Comparison of ENCODE assay signal across 28 cellular contexts in the genomic region with DNA sequence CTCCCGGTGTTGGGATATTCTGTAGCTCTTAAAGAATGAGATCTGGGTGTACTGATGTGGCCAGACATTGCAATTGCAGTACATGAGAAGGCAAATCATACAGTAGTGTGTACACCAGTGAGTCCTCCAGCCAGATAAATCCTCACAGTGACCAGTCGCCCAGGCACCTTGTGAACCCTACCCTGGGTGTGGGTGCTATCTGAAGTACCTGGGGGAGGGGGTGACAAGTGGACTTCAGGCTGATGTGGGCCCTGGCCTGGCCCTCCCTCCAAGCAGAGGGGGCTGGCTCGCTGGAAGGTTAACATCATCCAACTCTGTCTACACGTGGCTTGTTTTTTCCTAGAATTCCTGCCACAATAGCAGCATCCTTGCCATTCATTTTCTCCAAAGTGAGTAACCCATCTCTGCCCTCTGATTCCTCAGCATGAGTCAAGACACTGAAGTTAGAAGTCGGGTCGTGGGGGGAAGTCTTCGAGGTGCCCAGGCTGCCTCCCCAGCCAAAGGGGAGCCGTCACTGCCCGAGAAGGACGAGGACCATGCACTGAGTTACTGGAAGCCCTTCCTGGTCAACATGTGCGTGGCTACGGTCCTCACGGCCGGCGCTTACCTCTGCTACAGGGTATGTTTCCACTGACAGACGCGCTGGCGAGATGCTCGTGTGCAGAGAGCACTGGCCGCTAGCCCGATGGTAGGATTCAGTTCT.
DNase-seq lines count a peak whose midpoint lies in the region; ATAC-seq and TF ChIP-seq lines count a peak whose summit lies in the region.
"Had no signal": no experiment of that assay in that cellular context is flagged by ENCODE, and none has a peak within 500 bp of the region (broad histone marks: within the 10 kb centered on the region; RNA-seq: fewer than 3 reads in every experiment).

No MANE protein-coding gene starts in this region.

- TF ChIP-seq CTCF in activated B cell treated with CpG ODN at 0.5 μM for 24 hours (IDR thresholded peaks at IDR 0.05) (no peak), neural crest cell (conservative IDR thresholded peaks at IDR 0.05) (no peak), vagina (IDR thresholded peaks at IDR 0.05) (no peak)

- peak overlapping the region; percentile 44 to 63 for H3K27ac Mint-ChIP-seq in activated naive CD4-positive, alpha-beta T cell treated with anti-CD3 and anti-CD28 coated beads, Interleukin-2, amount 50 U/mL, for 72 hours
- H3K27ac Mint-ChIP-seq in activated naive CD4-positive, alpha-beta T cell treated with anti-CD3 and anti-CD28 coated beads, Interleukin-2, amount 10 ng/mL, durations not matched to agents 7 days and 5 days: no peak overlapping the region
- H3K27ac Mint-ChIP-seq in activated B cell treated with CpG ODN at 0.5 μM for 24 hours: peak overlapping the region; percentile 53
- peak overlapping the region; percentile 81 for H3K27ac Mint-ChIP-seq in neural crest cell (ENCODE audit: unreplicated experiment)
- H3K27ac Mint-ChIP-seq: activated naive CD8-positive, alpha-beta T cell; nephron; WTC11 had no signal

- ATAC-seq in activated naive CD4-positive, alpha-beta T cell treated with anti-CD3 and anti-CD28 coated beads, Interleukin-2, amount 50 U/mL, for 72 hours: no peak
- ATAC-seq in activated B cell treated with CpG ODN at 0.5 μM for 24 hours (ENCODE audit: low read depth) (no peak), HG02840 (IDR thresholded peaks at IDR 0.05; ENCODE audit: low FRiP score, unreplicated experiment) (no peak)
- ATAC-seq: left cardiac atrium had no signal

- no peak for DNase-seq in activated naive CD4-positive, alpha-beta T cell treated with anti-CD3 and anti-CD28 coated beads, Interleukin-2, amount 50 U/mL, for 72 hours (ENCODE audit: low spot score in 2 of 2)
- DNase-seq in activated naive CD4-positive, alpha-beta T cell treated with anti-CD3 and anti-CD28 coated beads, Interleukin-2, amount 10 ng/mL, durations not matched to agents 7 days and 5 days: no peak
- DNase-seq in activated B cell treated with CpG ODN at 0.5 μM for 24 hours (no peak), neural crest cell (ENCODE audit: low read depth, low spot score) (no peak), vagina (ENCODE audit: extremely low spot score in 2 of 2) (no peak), COLO829 (ENCODE audit: low spot score) (no peak), cardiac septum (ENCODE audit: low spot score) (no peak)
- DNase-seq: activated CD4-positive, alpha-beta T cell treated with anti-CD3 and anti-CD28 coated beads, Interleukin-2, amount 50 U/mL, for 1 hour; activated CD8-positive, alpha-beta memory T cell treated with anti-CD3 and anti-CD28 coated beads, Interleukin-2, amount 50 U/mL, for 4 hours; anterior cingulate cortex; CD4-positive, alpha-beta memory T cell; effector CD8-positive, alpha-beta T cell; immature natural killer cell; NCI-H1092; NCI-H1694; SIG-M5; stimulated activated CD4-positive, alpha-beta T cell treated with anti-CD3 and anti-CD28 coated beads, Interleukin-2, amount 100 ng/mL, for 24 hours; stomach; SW 1271 had no signal

- H3K4me3 ChIP-seq in vagina: no peak overlapping the region
- H3K4me3 ChIP-seq: coronary artery, smooth muscle cell, stomach had no signal

- peaks cover 4 to 74% of the 10 kb centered on the region in 2 donors for H3K36me3 ChIP-seq in vagina

- H3K4me1 Mint-ChIP-seq in activated naive CD4-positive, alpha-beta T cell treated with anti-CD3 and anti-CD28 coated beads, Interleukin-2, amount 10 ng/mL, durations not matched to agents 7 days and 5 days: peaks cover under 1% of the 10 kb centered on the region
- H3K4me1 Mint-ChIP-seq in activated B cell treated with CpG ODN at 0.5 μM for 24 hours: peaks cover 49% of the 10 kb centered on the region
- H3K4me1 Mint-ChIP-seq in neural crest cell: no peaks in the 10 kb centered on the region
- H3K4me1 Mint-ChIP-seq: nephron, WTC11 had no signal

- no peak overlapping the region for H3K4me3 Mint-ChIP-seq in activated naive CD4-positive, alpha-beta T cell treated with anti-CD3 and anti-CD28 coated beads, Interleukin-2, amount 10 ng/mL, durations not matched to agents 7 days and 5 days
- H3K4me3 Mint-ChIP-seq in activated B cell treated with CpG ODN at 0.5 μM for 24 hours (no peak overlapping the region), neural crest cell (no peak overlapping the region)
- H3K4me3 Mint-ChIP-seq: activated naive CD8-positive, alpha-beta T cell; CD4-positive, alpha-beta memory T cell; immature natural killer cell; nephron; WTC11 had no signal

- H3K9me3 ChIP-seq in vagina: no peaks in the 10 kb centered on the region
- H3K9me3 ChIP-seq: stomach had no signal

- no peaks in the 10 kb centered on the region for H3K9me3 Mint-ChIP-seq in activated naive CD4-positive, alpha-beta T cell treated with anti-CD3 and anti-CD28 coated beads, Interleukin-2, amount 50 U/mL, for 72 hours
- H3K9me3 Mint-ChIP-seq in activated naive CD4-positive, alpha-beta T cell treated with anti-CD3 and anti-CD28 coated beads, Interleukin-2, amount 10 ng/mL, durations not matched to agents 7 days and 5 days: no peaks in the 10 kb centered on the region
- H3K9me3 Mint-ChIP-seq in activated B cell treated with CpG ODN at 0.5 μM for 24 hours (no peaks in the 10 kb centered on the region), neural crest cell (no peaks in the 10 kb centered on the region)
- H3K9me3 Mint-ChIP-seq: CD4-positive, alpha-beta memory T cell; immature natural killer cell; nephron; WTC11 had no signal

- POLR2A ChIA-PET in activated B cell treated with CpG ODN at 0.5 μM for 24 hours (lab: Charles Lee): no interaction called here

- peak overlapping the region; percentile 65 for H3K27ac ChIP-seq in vagina
- H3K27ac ChIP-seq: coronary artery, epithelial cell of prostate, parathyroid adenoma, stomach had no signal

- TF ChIP-seq POLR2A in vagina (IDR thresholded peaks at IDR 0.05): no peak

- H3K36me3 Mint-ChIP-seq in activated naive CD4-positive, alpha-beta T cell treated with anti-CD3 and anti-CD28 coated beads, Interleukin-2, amount 50 U/mL, for 72 hours: peaks cover 23 to 46% of the 10 kb centered on the region in 2 donors
- H3K36me3 Mint-ChIP-seq in activated naive CD4-positive, alpha-beta T cell treated with anti-CD3 and anti-CD28 coated beads, Interleukin-2, amount 10 ng/mL, durations not matched to agents 7 days and 5 days: peaks cover 64% of the 10 kb centered on the region
- H3K36me3 Mint-ChIP-seq in activated B cell treated with CpG ODN at 0.5 μM for 24 hours (ENCODE audit: low read depth) (peaks cover 91% of the 10 kb centered on the region), neural crest cell (ENCODE audit: low read depth) (peaks cover 7% of the 10 kb centered on the region)
- H3K36me3 Mint-ChIP-seq: activated naive CD8-positive, alpha-beta T cell had no signal

- intact Hi-C loops in activated B cell treated with CpG ODN at 0.5 μM for 24 hours (cut with micrococcal nuclease) (no loop called here), vagina (cut with DNase I) (no loop called here), cardiac septum (cut with DNase I) (no loop called here)

- H3K4me1 ChIP-seq in vagina: peaks cover 14% of the 10 kb centered on the region

- CTCF ChIA-PET in activated naive CD4-positive, alpha-beta T cell treated with anti-CD3 and anti-CD28 coated beads, Interleukin-2, amount 10 ng/mL, durations not matched to agents 7 days and 5 days (lab: Charles Lee): interaction anchor here (2.1 to 15.3 kb wide), 2 partner anchors 100 to 116 kb away, joined by 12 to 236 read pairs; no protein-coding TSS in a partner anchor
- CTCF ChIA-PET in activated B cell treated with CpG ODN at 0.5 μM for 24 hours (lab: Charles Lee): interaction anchor here (1.2 to 2.3 kb wide), 3 partner anchors 76 to 117 kb away, joined by 3 to 17 read pairs (median 8); no protein-coding TSS in a partner anchor

- H3K27me3 ChIP-seq in vagina: no peaks in the 10 kb centered on the region
- H3K27me3 ChIP-seq: stomach had no signal

- no peaks in the 10 kb centered on the region for H3K27me3 Mint-ChIP-seq in activated naive CD4-positive, alpha-beta T cell treated with anti-CD3 and anti-CD28 coated beads, Interleukin-2, amount 10 ng/mL, durations not matched to agents 7 days and 5 days
- H3K27me3 Mint-ChIP-seq in activated B cell treated with CpG ODN at 0.5 μM for 24 hours (no peaks in the 10 kb centered on the region), neural crest cell (ENCODE audit: low read depth) (no peaks in the 10 kb centered on the region)
- H3K27me3 Mint-ChIP-seq: activated naive CD8-positive, alpha-beta T cell; CD4-positive, alpha-beta memory T cell had no signal
